ENCODE assay signal across 15 cellular contexts in genomic region chr15:71224024-71224423, GRCh38.
A peak's percentile ranks its signal among the peaks of the same experiment; 100 is the strongest.
DNase-seq lines count a peak whose midpoint lies in the region; ATAC-seq and TF ChIP-seq lines count a peak whose summit lies in the region.
"Had no signal": no experiment of that assay in that cellular context is flagged by ENCODE, and none has a peak within 500 bp of the region (broad histone marks: within the 10 kb centered on the region; RNA-seq: fewer than 3 reads in every experiment).

No MANE protein-coding gene starts in this region.

- ATAC-seq in left colon (peak; percentile 61), gastrocnemius medialis (no peak)

- H3K4me3 ChIP-seq in mammary epithelial cell (replicated peaks in 1 of 3; ENCODE audit: insufficient read depth in 1 of 3, low read depth in 2 of 3, low read length in 3 of 3) (no peak overlapping the region), epithelial cell of esophagus (ENCODE audit: low read length) (no peak overlapping the region), gastrocnemius medialis (no peak overlapping the region)
- H3K4me3 ChIP-seq: BLaER1, HAP-1 had no signal

- H3K9me3 ChIP-seq in mammary epithelial cell (replicated peaks; ENCODE audit: insufficient read depth, low read length) (no peaks in the 10 kb centered on the region), gastrocnemius medialis (no peaks in the 10 kb centered on the region)
- H3K9me3 ChIP-seq: BLaER1 had no signal

- intact Hi-C loops in mammary epithelial cell (cut with micrococcal nuclease): loop anchor here (5.0 kb wide), 1 partner anchor 92 kb away; no protein-coding TSS in a partner anchor
- intact Hi-C loops in MCF 10A (cut with micrococcal nuclease): no loop called here
- intact Hi-C loops in left colon (cut with DNase I, micrococcal nuclease): no loop called here
- intact Hi-C loops in gastrocnemius medialis (cut with DNase I; ENCODE audit: low total_unique reads): no loop called here

- no peaks in the 10 kb centered on the region for H4K20me1 ChIP-seq in mammary epithelial cell (ENCODE audit: insufficient read depth, low read length)
- H4K20me1 ChIP-seq: BLaER1 had no signal

- no peak overlapping the region for H3K27ac Mint-ChIP-seq in MCF 10A (ENCODE audit: low read depth, unreplicated experiment)

- no peak overlapping the region for H2AFZ ChIP-seq in mammary epithelial cell (ENCODE audit: low read depth, low read length)

- peaks cover 15% of the 10 kb centered on the region for H3K4me1 Mint-ChIP-seq in MCF 10A (ENCODE audit: insufficient read depth, unreplicated experiment)
- H3K4me1 Mint-ChIP-seq: CD4-positive, CD25-positive, alpha-beta regulatory T cell had no signal

- H3K27me3 Mint-ChIP-seq in MCF 10A (ENCODE audit: insufficient read depth, unreplicated experiment): no peaks in the 10 kb centered on the region

- POLR2A ChIA-PET in MCF 10A (lab: Yijun Ruan, JAX): no interaction called here

- dilution Hi-C loops in mammary epithelial cell (cut with HindIII; ENCODE audit: low sequenced_read_pairs): no loop called here

- H3K36me3 Mint-ChIP-seq in MCF 10A (ENCODE audit: insufficient read depth, unreplicated experiment): no peaks in the 10 kb centered on the region
- H3K36me3 Mint-ChIP-seq: CD4-positive, CD25-positive, alpha-beta regulatory T cell had no signal

- no peak for TF ChIP-seq CTCF in mammary epithelial cell (conservative IDR thresholded peaks at IDR 0.05 in 1 of 2, IDR thresholded peaks at IDR 0.05 in 1 of 2; ENCODE audit: extremely low read depth in 1 of 2, insufficient read depth in 1 of 2, low read depth in 1 of 2, low read length in 2 of 2)
- no peak for TF ChIP-seq CTCF in MCF 10A (IDR thresholded peaks at IDR 0.05; ENCODE audit: unreplicated experiment)
- TF ChIP-seq CTCF in epithelial cell of esophagus (IDR thresholded peaks at IDR 0.05; ENCODE audit: insufficient read depth, low read depth, low read length, missing control alignments): no peak
- no peak for TF ChIP-seq CTCF in gastrocnemius medialis (IDR thresholded peaks at IDR 0.05 in 4 of 5, conservative IDR thresholded peaks at IDR 0.05 in 1 of 5)

- BruUV-seq in mammary epithelial cell (replicated peaks; lab: Mats Ljungman, UMichigan) (no TSS peak), MCF 10A (replicated peaks; lab: Mats Ljungman, UMichigan) (no TSS peak)

- H3K79me2 ChIP-seq in mammary epithelial cell (ENCODE audit: insufficient read depth, low read length): peaks cover 22% of the 10 kb centered on the region

- CTCF ChIA-PET in mammary epithelial cell (lab: Charles Lee; ENCODE audit: low non-redundant PET) (no interaction called here), MCF 10A (lab: Yijun Ruan, JAX) (no interaction called here)

- in situ Hi-C loops in mammary epithelial cell (cut with MboI; ENCODE audit: low sequenced_read_pairs in 2 of 2): no loop called here
- in situ Hi-C loops in gastrocnemius medialis (cut with MboI; ENCODE audit: low sequenced_read_pairs in 4 of 4): no loop called here

- H3K27ac ChIP-seq in mammary epithelial cell (ENCODE audit: insufficient read depth, low read depth, low read length) (peak overlapping the region; percentile 44), gastrocnemius medialis (no peak overlapping the region)
- H3K27ac ChIP-seq: BLaER1 had no signal

- H3K4me3 Mint-ChIP-seq in MCF 10A (ENCODE audit: unreplicated experiment): no peak overlapping the region
- H3K4me3 Mint-ChIP-seq: CD4-positive, CD25-positive, alpha-beta regulatory T cell had no signal

- 86% methylated on average over 4 of the region's 4 CpGs for WGBS in mammary epithelial cell (ENCODE audit: low coverage, missing lambda C conversion rate)

- H3K9me3 Mint-ChIP-seq in MCF 10A (ENCODE audit: unreplicated experiment): no peaks in the 10 kb centered on the region

- H3K4me2 ChIP-seq in mammary epithelial cell (ENCODE audit: insufficient read depth, low read depth, low read length): peak overlapping the region; percentile 19
- H3K4me2 ChIP-seq: BLaER1 had no signal

- H3K36me3 ChIP-seq in mammary epithelial cell (ENCODE audit: insufficient read depth, low read length) (no peaks in the 10 kb centered on the region), gastrocnemius medialis (no peaks in the 10 kb centered on the region)
- H3K36me3 ChIP-seq: BLaER1, HAP-1 had no signal

- H3K9ac ChIP-seq in mammary epithelial cell (ENCODE audit: insufficient read depth, low read length): no peak overlapping the region
- H3K9ac ChIP-seq: BLaER1 had no signal

- H3K27me3 ChIP-seq in mammary epithelial cell (ENCODE audit: insufficient read depth, low read length) (no peaks in the 10 kb centered on the region), gastrocnemius medialis (no peaks in the 10 kb centered on the region)
- H3K27me3 ChIP-seq: BLaER1 had no signal

- TF ChIP-seq POLR2A in gastrocnemius medialis (IDR thresholded peaks at IDR 0.05): no peak

- peaks cover 38% of the 10 kb centered on the region for H3K4me1 ChIP-seq in mammary epithelial cell (ENCODE audit: insufficient read depth, low read length)
- peaks cover 0 to 4% of the 10 kb centered on the region in 2 donors for H3K4me1 ChIP-seq in gastrocnemius medialis
- H3K4me1 ChIP-seq: BLaER1 had no signal

- DNase-seq in mammary epithelial cell (peak; percentile 68), MCF 10A (ENCODE audit: unreplicated experiment) (no peak), epithelial cell of esophagus (ENCODE audit: low read depth) (peak; percentile 56), left colon (no peak), gastrocnemius medialis (no peak), NCI-H1417 (lab: John Stamatoyannopoulos, UW) (no peak)
- DNase-seq in stimulated activated CD4-positive, alpha-beta T cell treated with anti-CD3 and anti-CD28 coated beads, Interleukin-4, amount 100 ng/mL, for 1 hour: no peak
- DNase-seq: 8988T; AML-193; CD4-positive, CD25-positive, alpha-beta regulatory T cell; DMS53; GF-D8; GOT3 had no signal

Comparison
In these comparisons a context has a peak if more than half of its experiments do, and no peak if none do; other contexts are left out.
1. DNase-seq: peak in mammary epithelial cell (single experiment) and epithelial cell of esophagus (single experiment); none in MCF 10A (single experiment), left colon (0 of 2), stimulated activated CD4-positive, alpha-beta T cell treated with anti-CD3 and anti-CD28 coated beads, Interleukin-4, amount 100 ng/mL, for 1 hour (single experiment), gastrocnemius medialis (0 of 2) and NCI-H1417 (0 of 3).